Comparison of ENCODE assay signal across 1 cellular context in genomic region chr19:18473706-18474087, GRCh38.
TF ChIP-seq lines count a peak whose summit lies in the region.

No MANE protein-coding gene starts in this region.

TF ChIP-seq in HepG2, 621 proteins besides CTCF, POLR2A, EP300 and RAD21:
- TF ChIP-seq ZFX (CRISPR knock-in tag; IDR thresholded peaks at IDR 0.05; ENCODE audit: low read depth) (0 out of 2 replicates have a peak, but pooled peaks have one; percentile 4), ARNTL (CRISPR knock-in tag; IDR thresholded peaks at IDR 0.05) (no peak), ZNF781 (CRISPR knock-in tag; IDR thresholded peaks at IDR 0.05; ENCODE audit: borderline replicate concordance, not compliant biosample characterization) (no peak), CAMTA2 (CRISPR knock-in tag; IDR thresholded peaks at IDR 0.05; ENCODE audit: borderline replicate concordance) (no peak), ZNF704 (CRISPR knock-in tag; IDR thresholded peaks at IDR 0.05; ENCODE audit: borderline replicate concordance) (no peak), ZSCAN9 (CRISPR knock-in tag; IDR thresholded peaks at IDR 0.05; ENCODE audit: borderline replicate concordance) (no peak)
